ENCODE assay signal across 4 cellular contexts in the genomic region with DNA sequence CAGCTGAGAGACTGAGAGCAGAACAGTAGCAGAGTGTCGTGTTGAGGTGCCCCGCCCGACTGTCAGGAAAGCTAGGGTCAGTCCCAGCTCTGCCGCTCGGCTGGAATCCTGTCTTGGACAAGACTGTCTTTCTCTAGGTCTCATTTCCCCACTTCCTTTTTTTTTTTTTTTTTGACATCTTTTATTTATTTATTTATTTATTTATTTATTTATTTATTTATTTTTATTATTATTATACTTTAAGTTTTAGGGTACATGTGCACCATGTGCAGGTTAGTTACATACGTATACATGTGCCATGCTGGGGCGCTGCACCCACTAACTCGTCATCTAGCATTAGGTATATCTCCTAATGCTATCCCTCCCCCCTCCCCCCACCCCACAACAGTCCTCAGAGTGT.
DNase-seq lines count a peak whose midpoint lies in the region; ATAC-seq, FAIRE-seq and TF ChIP-seq lines count a peak whose summit lies in the region.
"Not testable (repeated sequence)": the region's sequence is repeated elsewhere in the genome, so short reads cannot be mapped to it uniquely, and the experiment has no call there.

No MANE protein-coding gene starts in this region.

- not testable (repeated sequence) for H3K36me3 Mint-ChIP-seq in osteocyte (ENCODE audit: unreplicated experiment)

- not testable (repeated sequence) for H3K27ac Mint-ChIP-seq in osteocyte (ENCODE audit: unreplicated experiment)

- ATAC-seq in A549, result not testable (repeated sequence)

- not testable (repeated sequence) for TF ChIP-seq RAD21 in A549 (conservative IDR thresholded peaks at IDR 0.05 in 1 of 2, IDR thresholded peaks at IDR 0.05 in 1 of 2)

- not testable (repeated sequence) for H3K27me3 ChIP-seq in right atrium auricular region

- POLR2A ChIA-PET in A549 (lab: Yijun Ruan, JAX); HEK293 (lab: Yijun Ruan, JAX): not testable (repeated sequence)

- not testable (repeated sequence) for FAIRE-seq in A549 (lab: Jason Lieb, UNC)

- not testable (repeated sequence) for H3K4me3 ChIP-seq in A549; HEK293 (ENCODE audit: low read depth, low read length); right atrium auricular region

- not testable (repeated sequence) for H3K9me3 ChIP-seq in A549; HEK293 (ENCODE audit: control insufficient read depth, insufficient read depth, low read depth, low read length); right atrium auricular region

- H3K27me3 Mint-ChIP-seq in osteocyte (ENCODE audit: unreplicated experiment), result not testable (repeated sequence)

- H3K4me2 ChIP-seq in A549, result not testable (repeated sequence)

- not testable (repeated sequence) for H3K4me1 ChIP-seq in A549; HEK293 (ENCODE audit: control insufficient read depth, insufficient read depth, low read length); right atrium auricular region

- not testable (repeated sequence) for TF ChIP-seq POLR2A in A549 (IDR thresholded peaks at IDR 0.05; ENCODE audit: low read length)

- not testable (repeated sequence) for TF ChIP-seq EP300 in A549 (IDR thresholded peaks at IDR 0.05)

- H3K4me1 Mint-ChIP-seq in osteocyte (ENCODE audit: unreplicated experiment), result not testable (repeated sequence)

- DNase-seq in A549 (ENCODE audit: low read depth in 1 of 2, low spot score in 1 of 2), result not testable (repeated sequence)
- DNase-seq in right atrium auricular region (ENCODE audit: low spot score), result peak; percentile 46
- peak; percentile 49 for DNase-seq in osteocyte (ENCODE audit: extremely low spot score, unreplicated experiment)

- 61% methylated on average over 8 of the region's 8 CpGs for WGBS in A549 (ENCODE audit: missing lambda C conversion rate)

- not testable (repeated sequence) for H3K36me3 ChIP-seq in HEK293 (ENCODE audit: control insufficient read depth in 2 of 2, insufficient read depth in 1 of 2, low read length in 2 of 2); right atrium auricular region

- H3K9me3 Mint-ChIP-seq in osteocyte (ENCODE audit: unreplicated experiment), result not testable (repeated sequence)

- CTCF ChIA-PET in A549 (lab: Yijun Ruan, JAX), result not testable (repeated sequence)
- CTCF ChIA-PET in HEK293 (lab: Yijun Ruan, JAX), result interaction anchor here (0.6 kb wide), 1 partner anchor 614 kb away, joined by 8 read pairs; no protein-coding TSS in a partner anchor

- not testable (repeated sequence) for H3K4me3 Mint-ChIP-seq in osteocyte (ENCODE audit: unreplicated experiment)

- H3K27ac ChIP-seq in A549; HEK293 (ENCODE audit: extremely low read depth, low read depth, low read length); right atrium auricular region: not testable (repeated sequence)

- TF ChIP-seq CTCF in A549 (IDR thresholded peaks at IDR 0.05); HEK293 (tag by site-specific recombination; IDR thresholded peaks at IDR 0.05); right atrium auricular region (IDR thresholded peaks at IDR 0.05); osteocyte (IDR thresholded peaks at IDR 0.05): not testable (repeated sequence)

TF ChIP-seq in A549, 52 proteins besides CTCF, POLR2A, EP300 and RAD21:
- TF ChIP-seq ZC3H11A (IDR thresholded peaks at IDR 0.05), result peak; percentile 22; the same call in 1 of the 2 replicates

TF ChIP-seq in HEK293, 187 proteins besides CTCF, POLR2A, EP300 and RAD21 (continues in another document):
- TF ChIP-seq ZNF623 (tag by site-specific recombination; IDR thresholded peaks at IDR 0.05) (peak; percentile 23; the same call in 1 of the 2 replicates), ZNF654 (tag by site-specific recombination; IDR thresholded peaks at IDR 0.05; ENCODE audit: low read depth) (0 out of 2 replicates have a peak, but pooled peaks have one; percentile 8), ZNF394 (tag by site-specific recombination; IDR thresholded peaks at IDR 0.05; ENCODE audit: borderline replicate concordance) (peak; percentile 63; the same call in 1 of the 2 replicates), ZNF140 (tag by site-specific recombination; IDR thresholded peaks at IDR 0.05) (0 out of 2 replicates have a peak, but pooled peaks have one; percentile 25), ZNF426 (tag by site-specific recombination; IDR thresholded peaks at IDR 0.05) (peak; percentile 40), ZNF510 (tag by site-specific recombination; IDR thresholded peaks at IDR 0.05; ENCODE audit: insufficient replicate concordance) (peak; percentile 21), ZNF555 (tag by site-specific recombination; conservative IDR thresholded peaks at IDR 0.05) (peak; percentile 30), ZBTB8A (tag by site-specific recombination; IDR thresholded peaks at IDR 0.05) (0 out of 2 replicates have a peak, but pooled peaks have one; percentile 45)
- TF ChIP-seq, protein P1, sequence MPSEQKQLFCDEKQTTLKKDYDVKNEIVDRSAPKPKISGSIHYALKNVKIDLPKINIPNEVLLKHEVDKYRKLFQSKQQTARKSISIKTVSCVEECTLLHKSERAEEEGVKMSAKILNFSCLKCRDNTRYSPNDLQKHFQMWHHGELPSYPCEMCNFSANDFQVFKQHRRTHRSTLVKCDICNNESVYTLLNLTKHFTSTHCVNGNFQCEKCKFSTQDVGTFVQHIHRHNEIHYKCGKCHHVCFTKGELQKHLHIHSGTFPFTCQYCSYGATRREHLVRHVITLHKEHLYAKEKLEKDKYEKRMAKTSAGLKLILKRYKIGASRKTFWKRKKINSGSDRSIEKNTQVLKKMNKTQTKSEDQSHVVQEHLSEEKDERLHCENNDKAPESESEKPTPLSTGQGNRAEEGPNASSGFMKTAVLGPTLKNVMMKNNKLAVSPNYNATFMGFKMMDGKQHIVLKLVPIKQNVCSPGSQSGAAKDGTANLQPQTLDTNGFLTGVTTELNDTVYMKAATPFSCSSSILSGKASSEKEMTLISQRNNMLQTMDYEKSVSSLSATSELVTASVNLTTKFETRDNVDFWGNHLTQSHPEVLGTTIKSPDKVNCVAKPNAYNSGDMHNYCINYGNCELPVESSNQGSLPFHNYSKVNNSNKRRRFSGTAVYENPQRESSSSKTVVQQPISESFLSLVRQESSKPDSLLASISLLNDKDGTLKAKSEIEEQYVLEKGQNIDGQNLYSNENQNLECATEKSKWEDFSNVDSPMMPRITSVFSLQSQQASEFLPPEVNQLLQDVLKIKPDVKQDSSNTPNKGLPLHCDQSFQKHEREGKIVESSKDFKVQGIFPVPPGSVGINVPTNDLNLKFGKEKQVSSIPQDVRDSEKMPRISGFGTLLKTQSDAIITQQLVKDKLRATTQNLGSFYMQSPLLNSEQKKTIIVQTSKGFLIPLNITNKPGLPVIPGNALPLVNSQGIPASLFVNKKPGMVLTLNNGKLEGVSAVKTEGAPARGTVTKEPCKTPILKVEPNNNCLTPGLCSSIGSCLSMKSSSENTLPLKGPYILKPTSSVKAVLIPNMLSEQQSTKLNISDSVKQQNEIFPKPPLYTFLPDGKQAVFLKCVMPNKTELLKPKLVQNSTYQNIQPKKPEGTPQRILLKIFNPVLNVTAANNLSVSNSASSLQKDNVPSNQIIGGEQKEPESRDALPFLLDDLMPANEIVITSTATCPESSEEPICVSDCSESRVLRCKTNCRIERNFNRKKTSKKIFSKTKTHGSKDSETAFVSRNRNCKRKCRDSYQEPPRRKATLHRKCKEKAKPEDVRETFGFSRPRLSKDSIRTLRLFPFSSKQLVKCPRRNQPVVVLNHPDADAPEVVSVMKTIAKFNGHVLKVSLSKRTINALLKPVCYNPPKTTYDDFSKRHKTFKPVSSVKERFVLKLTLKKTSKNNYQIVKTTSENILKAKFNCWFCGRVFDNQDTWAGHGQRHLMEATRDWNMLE (tag by site-specific recombination; conservative IDR thresholded peaks at IDR 0.05; ENCODE audit: low read depth), result peak; percentile 67
- TF ChIP-seq, protein P2, sequence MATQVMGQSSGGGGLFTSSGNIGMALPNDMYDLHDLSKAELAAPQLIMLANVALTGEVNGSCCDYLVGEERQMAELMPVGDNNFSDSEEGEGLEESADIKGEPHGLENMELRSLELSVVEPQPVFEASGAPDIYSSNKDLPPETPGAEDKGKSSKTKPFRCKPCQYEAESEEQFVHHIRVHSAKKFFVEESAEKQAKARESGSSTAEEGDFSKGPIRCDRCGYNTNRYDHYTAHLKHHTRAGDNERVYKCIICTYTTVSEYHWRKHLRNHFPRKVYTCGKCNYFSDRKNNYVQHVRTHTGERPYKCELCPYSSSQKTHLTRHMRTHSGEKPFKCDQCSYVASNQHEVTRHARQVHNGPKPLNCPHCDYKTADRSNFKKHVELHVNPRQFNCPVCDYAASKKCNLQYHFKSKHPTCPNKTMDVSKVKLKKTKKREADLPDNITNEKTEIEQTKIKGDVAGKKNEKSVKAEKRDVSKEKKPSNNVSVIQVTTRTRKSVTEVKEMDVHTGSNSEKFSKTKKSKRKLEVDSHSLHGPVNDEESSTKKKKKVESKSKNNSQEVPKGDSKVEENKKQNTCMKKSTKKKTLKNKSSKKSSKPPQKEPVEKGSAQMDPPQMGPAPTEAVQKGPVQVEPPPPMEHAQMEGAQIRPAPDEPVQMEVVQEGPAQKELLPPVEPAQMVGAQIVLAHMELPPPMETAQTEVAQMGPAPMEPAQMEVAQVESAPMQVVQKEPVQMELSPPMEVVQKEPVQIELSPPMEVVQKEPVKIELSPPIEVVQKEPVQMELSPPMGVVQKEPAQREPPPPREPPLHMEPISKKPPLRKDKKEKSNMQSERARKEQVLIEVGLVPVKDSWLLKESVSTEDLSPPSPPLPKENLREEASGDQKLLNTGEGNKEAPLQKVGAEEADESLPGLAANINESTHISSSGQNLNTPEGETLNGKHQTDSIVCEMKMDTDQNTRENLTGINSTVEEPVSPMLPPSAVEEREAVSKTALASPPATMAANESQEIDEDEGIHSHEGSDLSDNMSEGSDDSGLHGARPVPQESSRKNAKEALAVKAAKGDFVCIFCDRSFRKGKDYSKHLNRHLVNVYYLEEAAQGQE (tag by site-specific recombination; IDR thresholded peaks at IDR 0.05), result 0 out of 2 replicates have a peak, but pooled peaks have one; percentile 20
